In the genomic region with DNA sequence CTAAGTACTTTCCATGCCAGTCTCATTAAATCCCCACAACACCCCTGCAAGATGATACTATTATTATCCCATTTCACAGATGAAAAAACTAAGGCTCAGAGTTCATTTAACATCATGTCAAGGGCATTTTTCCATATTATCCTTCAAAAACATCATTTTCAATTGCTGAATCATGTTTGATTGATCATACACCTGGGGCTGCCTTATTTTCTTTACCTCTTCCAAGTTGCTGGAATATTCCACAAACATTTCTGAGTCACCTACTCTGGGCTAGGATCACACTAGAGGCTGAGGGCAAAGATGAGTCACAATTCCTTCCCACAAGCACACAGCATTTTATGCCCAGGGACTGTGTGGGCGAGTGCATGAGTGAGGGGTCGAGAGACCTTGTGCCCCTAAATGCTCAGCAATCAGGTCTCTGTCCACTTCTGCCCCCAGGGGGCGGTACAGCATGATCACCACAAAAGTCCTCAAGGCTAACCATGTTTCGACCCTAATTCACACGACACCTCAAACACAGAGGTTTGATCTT, we compare ENCODE assay signal across 8 cellular contexts. TPM values are rescaled to one million over a fixed set of nuclear protein-coding genes. Genes with fewer than 3 reads are reported as not detected.
DNase-seq lines count a peak whose midpoint lies in the region; ATAC-seq and TF ChIP-seq lines count a peak whose summit lies in the region.

No MANE protein-coding gene starts in this region.

- DNase-seq in heart right ventricle: no peak
- DNase-seq in Right ventricle myocardium superior: no peak
- peak in 1 of 2 experiments; percentile 100 for DNase-seq in SJSA1 (ENCODE audit: low read depth in 1 of 2, low spot score in 2 of 2)
- peak; percentile 76 for DNase-seq in astrocyte of the cerebellum (ENCODE audit: low read depth)
- DNase-seq in lung (ENCODE audit: low spot score): no peak
- no peak for DNase-seq in suprapubic skin (ENCODE audit: low spot score in 2 of 2)

- H3K4me3 ChIP-seq in heart right ventricle (no peak overlapping the region), SJSA1 (no peak overlapping the region), astrocyte of the cerebellum (ENCODE audit: low read depth, low read length) (no peak overlapping the region), lung (no peak overlapping the region), suprapubic skin (no peak overlapping the region)

- 59 to 73% methylated on average over 5 of the region's 5 CpGs for WGBS in heart right ventricle, 2 donors
- WGBS in lung, 2 donors: 53 to 75% methylated on average over 5 of the region's 5 CpGs
- 40% methylated on average over 2 of the region's 5 CpGs for WGBS in suprapubic skin

- TF ChIP-seq POLR2A in suprapubic skin (IDR thresholded peaks at IDR 0.05): no peak

- intact Hi-C loops in heart right ventricle (cut with DNase I) (loop anchor here in 1 of 10 donors (10.0 kb wide), 1 partner anchor 483 kb away; a partner anchor contains a TSS), Right ventricle myocardium superior (cut with DNase I) (no loop called here)

- H3K27ac ChIP-seq in heart right ventricle (no peak overlapping the region), SJSA1 (peak overlapping the region; percentile 14), lung (ENCODE audit: low read depth in 1 of 2, low read length in 1 of 2) (no peak overlapping the region), suprapubic skin (no peak overlapping the region)

- peaks cover 0 to 40% (median 11%) of the 10 kb centered on the region in 9 donors for H3K4me1 ChIP-seq in heart right ventricle
- peaks cover 63% of the 10 kb centered on the region for H3K4me1 ChIP-seq in SJSA1 (replicated peaks)
- peaks cover 0 to 2% of the 10 kb centered on the region in 2 donors for H3K4me1 ChIP-seq in lung (ENCODE audit: control insufficient read depth in 2 of 2, insufficient read depth in 2 of 2, low read length in 2 of 2)
- peaks cover 7% of the 10 kb centered on the region for H3K4me1 ChIP-seq in suprapubic skin

- H3K27me3 ChIP-seq in heart right ventricle: no peaks in the 10 kb centered on the region
- H3K27me3 ChIP-seq in SJSA1 (replicated peaks): no peaks in the 10 kb centered on the region
- no peaks in the 10 kb centered on the region for H3K27me3 ChIP-seq in lung (ENCODE audit: control insufficient read depth, insufficient read depth)
- H3K27me3 ChIP-seq in suprapubic skin: no peaks in the 10 kb centered on the region

- H3K36me3 ChIP-seq in heart right ventricle (no peaks in the 10 kb centered on the region), SJSA1 (no peaks in the 10 kb centered on the region; the same call in 1 of the 2 replicates), lung (ENCODE audit: control insufficient read depth in 2 of 2, insufficient read depth in 2 of 2, low read length in 2 of 2) (no peaks in the 10 kb centered on the region), suprapubic skin (no peaks in the 10 kb centered on the region)

- in situ Hi-C loops in astrocyte of the cerebellum (cut with HindIII; ENCODE audit: low sequenced_read_pairs): no loop called here

- peaks cover 0 to 8% (median 0%) of the 10 kb centered on the region in 11 donors for H3K9me3 ChIP-seq in heart right ventricle
- peaks cover 7% of the 10 kb centered on the region for H3K9me3 ChIP-seq in SJSA1 (replicated peaks)
- no peaks in the 10 kb centered on the region for H3K9me3 ChIP-seq in lung (ENCODE audit: control insufficient read depth in 2 of 2, insufficient read depth in 1 of 2, low read length in 1 of 2)
- no peaks in the 10 kb centered on the region for H3K9me3 ChIP-seq in suprapubic skin

- TF ChIP-seq CTCF in heart right ventricle (IDR thresholded peaks at IDR 0.05): peak in 7 of 9 donors; percentile 34 to 60 (median 48)
- TF ChIP-seq CTCF in astrocyte of the cerebellum (IDR thresholded peaks at IDR 0.05; ENCODE audit: low read depth, low read length, missing control alignments): peak; percentile 48
- peak; percentile 32 for TF ChIP-seq CTCF in lung (IDR thresholded peaks at IDR 0.05; ENCODE audit: control extremely low read depth, extremely low read depth)
- peak in 1 of 2 donors; percentile 22 for TF ChIP-seq CTCF in suprapubic skin (IDR thresholded peaks at IDR 0.05)

- ATAC-seq in heart right ventricle: no peak
- no peak for ATAC-seq in Right ventricle myocardium superior (ENCODE audit: poor library complexity)
- peak; percentile 55 for ATAC-seq in lung (ENCODE audit: insufficient read depth, low FRiP score)
- ATAC-seq in HG03196 (IDR thresholded peaks at IDR 0.05; ENCODE audit: unreplicated experiment): no peak
- no peak for ATAC-seq in GM18867 (IDR thresholded peaks at IDR 0.05; ENCODE audit: unreplicated experiment)

- TF ChIP-seq EP300 in suprapubic skin (IDR thresholded peaks at IDR 0.05): no peak

RNA-seq across cellular contexts. Expression of a gene that starts 14.1 kb away (rescaled TPM):
- total RNA-seq in heart right ventricle (1 to 10 TPM in 8 of 10 donors, under 1 TPM in 2; 0.57 to 6.9 (median 2.0) TPM), Right ventricle myocardium superior (0.54 TPM), lung (10 to 100 TPM; 22.5 to 31.9 TPM), suprapubic skin (10 to 100 TPM in 1 of 4 donors, 1 to 10 TPM in 2, under 1 TPM in 1; 0.24 to 10.9 (median 6.3) TPM)
- polyA plus RNA-seq in heart right ventricle (1 to 10 TPM; 1.0 to 2.2 TPM), lung (10 to 100 TPM; 14.4 to 23.2 TPM)
- 225 and 311 TPM in 2 replicates for total RNA-seq in SJSA1 (2014; rRNA removed; shearing (Covaris generic))

RNA-seq across cellular contexts. Expression of a gene that starts 21.7 kb away (rescaled TPM):
- 10 to 100 TPM in 1 of 10 donors, 1 to 10 TPM in 9; 1.5 to 17.6 (median 2.4) TPM for total RNA-seq in heart right ventricle
- 1 to 10 TPM in 1 of 2 donors, under 1 TPM in 1; 0.88 to 3.9 TPM for polyA plus RNA-seq in heart right ventricle
- 4.2 TPM for total RNA-seq in Right ventricle myocardium superior
- total RNA-seq in SJSA1 (2014; rRNA removed; shearing (Covaris generic)): 2.1 and 2.9 TPM in 2 replicates
- total RNA-seq in lung: 10 to 100 TPM; 11.3 to 47.2 TPM
- polyA plus RNA-seq in lung: 10 to 100 TPM; 13.8 to 97.0 TPM
- 1 to 10 TPM; 1.3 to 5.6 (median 3.0) TPM for total RNA-seq in suprapubic skin

RNA-seq across cellular contexts. Expression of a gene that starts 49.6 kb away (rescaled TPM):
- total RNA-seq in heart right ventricle (100 to 1,000 TPM; 321 to 630 (median 522) TPM), Right ventricle myocardium superior (484 TPM), lung (10 to 100 TPM; 86.2 to 93.0 TPM), suprapubic skin (100 to 1,000 TPM; 105 to 148 (median 134) TPM)
- polyA plus RNA-seq in heart right ventricle (100 to 1,000 TPM; 164 to 215 TPM), lung (100 to 1,000 TPM in 1 of 2 donors, 10 to 100 TPM in 1; 95.5 to 132 TPM)
- 86.7 and 135 TPM in 2 replicates for total RNA-seq in SJSA1 (2014; rRNA removed; shearing (Covaris generic))

RNA-seq across cellular contexts. Expression of a gene that starts 51.0 kb away (rescaled TPM):
- total RNA-seq in heart right ventricle (10 to 100 TPM; 20.7 to 38.0 (median 25.2) TPM), Right ventricle myocardium superior (18.9 TPM), lung (100 to 1,000 TPM in 1 of 2 donors, 10 to 100 TPM in 1; 46.5 to 107 TPM), suprapubic skin (10 to 100 TPM; 46.1 to 77.0 (median 62.8) TPM)
- polyA plus RNA-seq in heart right ventricle (10 to 100 TPM; 13.5 to 18.3 TPM), lung (10 to 100 TPM; 12.2 to 23.3 TPM)
- total RNA-seq in SJSA1 (2014; rRNA removed; shearing (Covaris generic)): 48.8 and 57.3 TPM in 2 replicates
